Comparison of ENCODE assay signal across 19 cellular contexts in genomic region chr1:163115887-163116286, GRCh38. TPM values are rescaled to one million over a fixed set of nuclear protein-coding genes. Genes with fewer than 3 reads are reported as not detected.
"Had no signal": no experiment of that assay in that cellular context is flagged by ENCODE, and none has a peak within 500 bp of the region (broad histone marks: within the 10 kb centered on the region; RNA-seq: fewer than 3 reads in every experiment).

No MANE protein-coding gene starts in this region.

- H3K4me1 ChIP-seq: heart right ventricle, pancreas, uterus had no signal

- FAIRE-seq: small intestine had no signal

- H3K4me3 Mint-ChIP-seq: endodermal cell; naive thymus-derived CD8-positive, alpha-beta T cell; type B pancreatic cell had no signal

- H3K27ac ChIP-seq: coronary artery, heart right ventricle, neutrophil, pancreas, uterus had no signal

- DNase-seq: effector CD4-positive, alpha-beta T cell; endodermal cell; heart right ventricle; hypothalamus; islet precursor cell; mammary epithelial cell; mucosa of descending colon; naive thymus-derived CD8-positive, alpha-beta T cell; pancreas; right cardiac atrium; small intestine; stimulated activated CD4-positive, alpha-beta T cell treated with anti-CD3 and anti-CD28 coated beads, Interleukin-12 subunit alpha, Interleukin-12 subunit beta, amount 100 ng/mL, for 4 hours; stimulated activated naive CD4-positive, alpha-beta T cell; uterus had no signal

- H3K36me3 Mint-ChIP-seq: type B pancreatic cell had no signal

- H3K4me3 ChIP-seq: coronary artery, heart right ventricle, mucosa of descending colon, pancreas, uterus had no signal

- H3K4me1 Mint-ChIP-seq: endodermal cell; naive thymus-derived CD8-positive, alpha-beta T cell had no signal

- H3K27ac Mint-ChIP-seq: endodermal cell; naive thymus-derived CD8-positive, alpha-beta T cell; progenitor cell of endocrine pancreas; type B pancreatic cell had no signal

- H3K27me3 Mint-ChIP-seq: progenitor cell of endocrine pancreas, type B pancreatic cell had no signal

- ATAC-seq: heart right ventricle; left lobe of liver; mucosa of descending colon; naive thymus-derived CD8-positive, alpha-beta T cell; pancreas; right cardiac atrium had no signal

- H3K27me3 ChIP-seq: heart right ventricle, neutrophil, pancreas, uterus had no signal

- H3K36me3 ChIP-seq: heart right ventricle, neutrophil, pancreas, uterus had no signal

- H3K9me3 ChIP-seq: heart right ventricle, mucosa of descending colon, neutrophil, pancreas, uterus had no signal

- H3K9me3 Mint-ChIP-seq: endodermal cell, type B pancreatic cell had no signal

RNA-seq across cellular contexts. Expression of gene RGS4, which starts 46.7 kb away (rescaled TPM):
- total RNA-seq: naive thymus-derived CD8-positive, alpha-beta T cell had no signal
- polyA plus RNA-seq: naive thymus-derived CD8-positive, alpha-beta T cell had no signal
